In the genomic region with DNA sequence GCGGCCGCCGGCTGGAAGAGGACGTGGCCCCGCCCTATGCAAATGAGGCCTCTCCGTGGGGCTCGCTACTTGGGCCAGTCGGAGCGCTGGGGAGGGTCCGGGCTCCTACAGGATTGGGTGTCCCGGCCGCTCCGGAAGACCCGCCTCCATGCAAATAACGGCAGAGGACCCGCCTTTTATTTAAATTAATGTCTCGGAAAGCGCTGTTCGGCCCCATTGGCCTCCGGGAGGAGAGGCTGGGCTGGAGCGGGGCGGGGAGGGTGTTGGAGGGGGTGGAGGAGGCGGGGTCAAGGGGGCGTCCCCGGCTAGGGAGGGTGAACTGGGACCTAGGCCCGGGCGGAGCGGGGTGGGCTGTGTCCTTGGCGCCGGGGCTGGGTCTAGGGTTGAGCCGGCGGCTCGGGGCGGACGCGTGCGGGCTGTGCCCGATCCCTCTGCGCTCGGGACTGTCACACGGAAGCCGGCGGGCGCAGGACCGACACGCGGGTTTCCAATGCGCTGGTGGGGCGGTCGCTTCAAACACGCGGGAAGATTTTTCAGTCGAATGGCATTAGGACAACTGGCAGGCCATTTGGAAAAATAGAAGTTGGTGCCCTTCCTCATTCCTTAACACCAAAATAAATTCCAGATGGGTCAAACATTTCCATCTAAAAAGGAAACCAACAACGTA, we compare ENCODE assay signal across 8 cellular contexts. TPM values are rescaled to one million over a fixed set of nuclear protein-coding genes. Genes with fewer than 3 reads are reported as not detected.
DNase-seq lines count a peak whose midpoint lies in the region; ATAC-seq and TF ChIP-seq lines count a peak whose summit lies in the region.

No MANE protein-coding gene starts in this region.

- DNase-seq in AML-193 (lab: John Stamatoyannopoulos, UW) (peak; percentile 95 to 96), NCI-H446 treated with DMSO at 0.1 percent for 48 hours (lab: John Stamatoyannopoulos, UW) (peak; percentile 98), cerebellum (ENCODE audit: low spot score) (peak; percentile 99), kidney epithelial cell (ENCODE audit: low read depth) (peak; percentile 93)
- DNase-seq in activated CD4-positive, CD25-positive, alpha-beta regulatory T cell treated with anti-CD3 and anti-CD28 coated beads, Interleukin-2, amount 50 U/mL, for 72 hours, result peak; percentile 97
- peak; percentile 99 for DNase-seq in stimulated activated CD4-positive, alpha-beta T cell treated with anti-CD3 and anti-CD28 coated beads, Interleukin-15, amount 100 ng/mL, for 24 hours

- peak overlapping the region; percentile 58 for H3K4me3 ChIP-seq in kidney epithelial cell (ENCODE audit: low read depth, low read length)

- ATAC-seq in HG03378 (IDR thresholded peaks at IDR 0.05; ENCODE audit: unreplicated experiment), result peak; percentile 84

- H3K27me3 ChIP-seq in kidney epithelial cell (ENCODE audit: control insufficient read depth, insufficient read depth, low read length), result no peaks in the 10 kb centered on the region

- no peak for TF ChIP-seq CTCF in kidney epithelial cell (IDR thresholded peaks at IDR 0.05; ENCODE audit: insufficient read depth, low read length, poor library complexity, severe bottlenecking)

- H3K36me3 ChIP-seq in kidney epithelial cell (ENCODE audit: control insufficient read depth, insufficient read depth, low read length), result no peaks in the 10 kb centered on the region

- peak; percentile 54 for TF ChIP-seq POLR2A in GM19099 (IDR thresholded peaks at IDR 0.05; ENCODE audit: extremely low read depth, insufficient read length, low read depth)

RNA-seq across cellular contexts. Expression of a gene that starts 0.3 kb away (rescaled TPM):
- total RNA-seq in cerebellum (12.8 TPM), kidney epithelial cell (19.8 and 22.1 TPM in 2 replicates)

RNA-seq across cellular contexts. Expression of a gene that starts 17.3 kb away (rescaled TPM):
- total RNA-seq in cerebellum (13.0 TPM), kidney epithelial cell (not detected in 2 replicates)

RNA-seq across cellular contexts. Expression of a gene that starts 21.5 kb away (rescaled TPM):
- 11.3 TPM for total RNA-seq in cerebellum
- 81.1 and 82.8 TPM in 2 replicates for total RNA-seq in kidney epithelial cell

RNA-seq across cellular contexts. Expression of a gene that starts 38.2 kb away (rescaled TPM):
- total RNA-seq in cerebellum (46.8 TPM), kidney epithelial cell (120 and 121 TPM in 2 replicates)

RNA-seq across cellular contexts. Expression of a gene that starts 40.7 kb away (rescaled TPM):
- 41.1 TPM for total RNA-seq in cerebellum
- total RNA-seq in kidney epithelial cell, result 72.8 and 73.0 TPM in 2 replicates

Comparison
In these comparisons a context has a peak if more than half of its experiments do, and no peak if none do; other contexts are left out.
1. Peak in every context shown above with its lines: DNase-seq, ATAC-seq and H3K4me3 ChIP-seq.
2. RNA of a gene that starts 17.3 kb away (total RNA-seq): 13.0 TPM in cerebellum (single experiment); not detected in kidney epithelial cell; every median in the first group is over 10 times any median in the second.